In genomic region chr6:112007254-112007653, GRCh38 we compare ENCODE assay signal across 25 cellular contexts. TPM values are rescaled to one million over a fixed set of nuclear protein-coding genes. Genes with fewer than 3 reads are reported as not detected.
DNase-seq lines count a peak whose midpoint lies in the region; ATAC-seq and TF ChIP-seq lines count a peak whose summit lies in the region.
"Had no signal": no experiment of that assay in that cellular context is flagged by ENCODE, and none has a peak within 500 bp of the region (broad histone marks: within the 10 kb centered on the region; RNA-seq: fewer than 3 reads in every experiment).

No MANE protein-coding gene starts in this region.

- H4K20me1 ChIP-seq in SK-N-SH (ENCODE audit: insufficient read depth): no peaks in the 10 kb centered on the region

- no peak for TF ChIP-seq POLR2A in body of pancreas (IDR thresholded peaks at IDR 0.05)
- no peak for TF ChIP-seq POLR2A in transverse colon (IDR thresholded peaks at IDR 0.05)

- TF ChIP-seq EP300 in SK-N-SH (IDR thresholded peaks at IDR 0.05; ENCODE audit: borderline replicate concordance in 1 of 2, low read depth in 1 of 2, low read length in 1 of 2): no peak
- no peak for TF ChIP-seq EP300 in transverse colon (IDR thresholded peaks at IDR 0.05; ENCODE audit: low read depth)

- WGBS in SK-N-SH (ENCODE audit: low lambda C conversion rate): 51% methylated on average over 2 of the region's 2 CpGs
- WGBS in body of pancreas, 2 donors: 22 to 38% methylated on average over 2 of the region's 2 CpGs
- 17 to 38% methylated on average over 1 to 2 of the region's 2 CpGs for WGBS in transverse colon (ENCODE audit: low coverage in 1 of 2), 2 donors

- H3K9me3 ChIP-seq in SK-N-SH (no peaks in the 10 kb centered on the region), body of pancreas (no peaks in the 10 kb centered on the region), muscle layer of colon (ENCODE audit: low read length) (no peaks in the 10 kb centered on the region), transverse colon (no peaks in the 10 kb centered on the region)
- H3K9me3 ChIP-seq: A549, Peyer's patch, tibial artery had no signal

- POLR2A ChIA-PET in SK-N-SH (lab: Yijun Ruan, JAX): no interaction called here

- in situ Hi-C loops in transverse colon (cut with MboI; ENCODE audit: low pct_ligation_motif_present in 1 of 4, low pct_unique_long_range_greater_than_20kb in 1 of 4, low sequenced_read_pairs in 3 of 4): no loop called here

- H2AFZ ChIP-seq in SK-N-SH (ENCODE audit: low read depth): no peak overlapping the region

- TF ChIP-seq RAD21 in SK-N-SH (IDR thresholded peaks at IDR 0.05; ENCODE audit: low read length): no peak

- CTCF ChIA-PET in SK-N-SH (lab: Yijun Ruan, JAX): interaction anchor here (0.7 to 1.9 kb wide), 6 partner anchors 9 to 298 kb away, joined by 3 to 10 read pairs (median 4); no protein-coding TSS in a partner anchor

- intact Hi-C loops in body of pancreas (cut with DNase I) (no loop called here), transverse colon (cut with DNase I; ENCODE audit: low total_unique reads) (no loop called here)

- no peak overlapping the region for H3K4me3 ChIP-seq in SK-N-SH (ENCODE audit: low read depth in 2 of 2, low read length in 1 of 2)
- H3K4me3 ChIP-seq in body of pancreas: no peak overlapping the region
- no peak overlapping the region for H3K4me3 ChIP-seq in muscle layer of colon (ENCODE audit: low read depth in 1 of 2, low read length in 2 of 2)
- H3K4me3 ChIP-seq in transverse colon: no peak overlapping the region
- H3K4me3 ChIP-seq: A549, Peyer's patch, tibial artery had no signal

- no peaks in the 10 kb centered on the region for H3K79me2 ChIP-seq in SK-N-SH (ENCODE audit: insufficient read depth)

- ATAC-seq in SK-N-SH treated with all-trans-retinoic acid at 6 μM for 48 hours (peak; percentile 19; the same call in 1 of the 3 replicates), body of pancreas (peak; percentile 33)
- ATAC-seq: A549 had no signal

- H3K9ac ChIP-seq in SK-N-SH (no peak overlapping the region), muscle layer of colon (ENCODE audit: low read length) (no peak overlapping the region)

- H3K36me3 ChIP-seq in SK-N-SH (replicated peaks in 1 of 2; ENCODE audit: control insufficient read depth in 1 of 2, insufficient read depth in 2 of 2, low read length in 1 of 2) (no peaks in the 10 kb centered on the region), body of pancreas (replicated peaks in 1 of 2; ENCODE audit: insufficient read depth in 1 of 2, low read depth in 2 of 2) (no peaks in the 10 kb centered on the region), muscle layer of colon (ENCODE audit: insufficient read depth, low read length) (no peaks in the 10 kb centered on the region), transverse colon (no peaks in the 10 kb centered on the region)
- H3K36me3 ChIP-seq: brain microvascular endothelial cell, Peyer's patch, tibial artery had no signal

- no peaks in the 10 kb centered on the region for H3K9me2 ChIP-seq in SK-N-SH

- H3K4me2 ChIP-seq in SK-N-SH: no peak overlapping the region
- H3K4me2 ChIP-seq: A549 had no signal

- no peaks in the 10 kb centered on the region for H3F3A ChIP-seq in SK-N-SH (replicated peaks; ENCODE audit: insufficient read depth)

- DNase-seq in SK-N-SH: no peak
- no peak for DNase-seq in body of pancreas
- no peak for DNase-seq in transverse colon
- no peak for DNase-seq in central memory CD4-positive, alpha-beta T cell
- no peak for DNase-seq in NCI-H2171 (lab: John Stamatoyannopoulos, UW)
- no peak for DNase-seq in stimulated activated CD4-positive, alpha-beta T cell treated with anti-CD3 and anti-CD28 coated beads, Interleukin-4, amount 100 ng/mL, for 24 hours
- DNase-seq: CD4-positive, CD25-positive, alpha-beta regulatory T cell; cortex of kidney; DMS 273 treated with DMSO at 0.1 percent for 48 hours; foreskin melanocyte; kidney glomerular epithelial cell; midbrain; NCI-H1105 treated with DMSO at 0.1 percent for 48 hours; NCI-H82; occipital lobe; Peyer's patch; stimulated activated naive CD4-positive, alpha-beta T cell; T-helper 9 cell had no signal

- no peak overlapping the region for H3K27ac ChIP-seq in SK-N-SH (ENCODE audit: low read depth in 2 of 2, low read length in 1 of 2)
- peak overlapping the region in 1 of 4 donors; percentile 9 for H3K27ac ChIP-seq in body of pancreas
- peak overlapping the region; percentile 28 for H3K27ac ChIP-seq in muscle layer of colon (ENCODE audit: low read depth, low read length)
- H3K27ac ChIP-seq in transverse colon: peak overlapping the region; percentile 34 to 59 (median 49)
- H3K27ac ChIP-seq: A549, brain microvascular endothelial cell, tibial artery had no signal

- H3K4me1 ChIP-seq in SK-N-SH (ENCODE audit: control insufficient read depth in 1 of 2, insufficient read depth in 2 of 2, low read depth in 1 of 2, low read length in 1 of 2): no peaks in the 10 kb centered on the region; a peak in 1 of 4 replicates
- H3K4me1 ChIP-seq in body of pancreas: no peaks in the 10 kb centered on the region
- peaks cover 45% of the 10 kb centered on the region for H3K4me1 ChIP-seq in muscle layer of colon (ENCODE audit: insufficient read depth, low read length)
- peaks cover 0 to 18% (median 2%) of the 10 kb centered on the region in 4 donors for H3K4me1 ChIP-seq in transverse colon
- H3K4me1 ChIP-seq: A549, Peyer's patch had no signal

- H3K27me3 ChIP-seq in SK-N-SH (ENCODE audit: insufficient read depth) (no peaks in the 10 kb centered on the region), body of pancreas (no peaks in the 10 kb centered on the region), muscle layer of colon (ENCODE audit: control insufficient read depth in 1 of 2, insufficient read depth in 2 of 2, low read length in 2 of 2) (no peaks in the 10 kb centered on the region), transverse colon (no peaks in the 10 kb centered on the region)
- H3K27me3 ChIP-seq: brain microvascular endothelial cell, Peyer's patch, tibial artery had no signal

- TF ChIP-seq CTCF in SK-N-SH (IDR thresholded peaks at IDR 0.05) (no peak), body of pancreas (IDR thresholded peaks at IDR 0.05) (no peak), transverse colon (IDR thresholded peaks at IDR 0.05) (no peak)

TF ChIP-seq in SK-N-SH treated with all-trans-retinoic acid at 6 μM for 48 hours, 23 proteins besides CTCF, POLR2A, EP300 and RAD21 (continues in another document):
- TF ChIP-seq ZC3H10 (CRISPR knock-in tag; IDR thresholded peaks at IDR 0.05) (no peak), TCF4 (CRISPR knock-in tag; IDR thresholded peaks at IDR 0.05; ENCODE audit: borderline replicate concordance) (no peak), ZNF565 (CRISPR knock-in tag; conservative IDR thresholded peaks at IDR 0.05; ENCODE audit: low read depth) (no peak), ZFP3 (CRISPR knock-in tag; IDR thresholded peaks at IDR 0.05) (no peak)

TF ChIP-seq in SK-N-SH, 30 proteins besides CTCF, POLR2A, EP300 and RAD21:
- TF ChIP-seq SMC3 (IDR thresholded peaks at IDR 0.05; ENCODE audit: low read depth, low read length): no peak
- no peak for TF ChIP-seq RFX5 (IDR thresholded peaks at IDR 0.05; ENCODE audit: low read length)
- TF ChIP-seq ELF1 (IDR thresholded peaks at IDR 0.05): no peak
- TF ChIP-seq CHD2 (IDR thresholded peaks at IDR 0.05; ENCODE audit: low read length, partially characterized antibody): no peak
- TF ChIP-seq IRF3 (IDR thresholded peaks at IDR 0.05; ENCODE audit: low read depth, low read length): no peak
- no peak for TF ChIP-seq NFIC (IDR thresholded peaks at IDR 0.05; ENCODE audit: borderline replicate concordance)
- no peak for TF ChIP-seq JUND (IDR thresholded peaks at IDR 0.05)
- TF ChIP-seq, protein P1, sequence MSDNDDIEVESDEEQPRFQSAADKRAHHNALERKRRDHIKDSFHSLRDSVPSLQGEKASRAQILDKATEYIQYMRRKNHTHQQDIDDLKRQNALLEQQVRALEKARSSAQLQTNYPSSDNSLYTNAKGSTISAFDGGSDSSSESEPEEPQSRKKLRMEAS (IDR thresholded peaks at IDR 0.05; ENCODE audit: low read depth): no peak
- TF ChIP-seq NRF1 (IDR thresholded peaks at IDR 0.05; ENCODE audit: low read depth, low read length): no peak
TF ChIP-seq in SK-N-SH: peak in this region for 0.

RNA-seq across cellular contexts. Expression of gene CCN6, which starts 46.6 kb away (rescaled TPM):
- polyA plus RNA-seq in SK-N-SH (2012; rRNA removed): not detected in 2 replicates
- not detected in 2 replicates for polyA plus RNA-seq in SK-N-SH (2012; cell fraction: cytosol; rRNA removed)
- not detected in 2 replicates for polyA plus RNA-seq in SK-N-SH (2012; cell fraction: nucleus; rRNA removed)
- total RNA-seq in body of pancreas: not detected
- not detected for total RNA-seq in transverse colon
- total RNA-seq: activated naive CD4-positive, alpha-beta T cell treated with anti-CD3 and anti-CD28 coated beads, Interleukin-2, amount 50 U/mL, for 72 hours; CD4-positive, CD25-positive, alpha-beta regulatory T cell; HT1080; occipital lobe; Peyer's patch had no signal
- polyA plus RNA-seq: A549 had no signal

Comparison
In these comparisons a context has a peak if more than half of its experiments do, and no peak if none do; other contexts are left out.
1. H3K27ac ChIP-seq: peak in muscle layer of colon (single experiment) and transverse colon (4 of 4); none in SK-N-SH (0 of 2).